22 cellular contexts compared by ENCODE assay signal in genomic region chr19:6793411-6793810, GRCh38. TPM values are rescaled to one million over a fixed set of nuclear protein-coding genes. Genes with fewer than 3 reads are reported as not detected.
"Had no signal": no experiment of that assay in that cellular context is flagged by ENCODE, and none has a peak within 500 bp of the region (broad histone marks: within the 10 kb centered on the region; RNA-seq: fewer than 3 reads in every experiment).

No MANE protein-coding gene starts in this region.

- H3K4me1 ChIP-seq: gastrocnemius medialis, transverse colon had no signal

- H3K27ac Mint-ChIP-seq: activated naive CD4-positive, alpha-beta T cell treated with anti-CD3 and anti-CD28 coated beads, Interleukin-2, amount 10 ng/mL, durations not matched to agents 7 days and 5 days; brain had no signal

- H3K27me3 ChIP-seq: gastrocnemius medialis, transverse colon had no signal

- H3K9me3 Mint-ChIP-seq: effector memory CD8-positive, alpha-beta T cell had no signal

- ATAC-seq: effector memory CD8-positive, alpha-beta T cell; gastrocnemius medialis; left ventricle myocardium superior; sciatic nerve; stimulated activated memory B cell treated with anti-CD40 and anti-IgM and Interleukin-4, amounts not matched to agents 10 μg/mL and 1 μg/mL and 100 μg/mL, for 72 hours had no signal

- H3K36me3 Mint-ChIP-seq: brain had no signal

- DNase-seq: activated CD4-positive, CD25-positive, alpha-beta regulatory T cell treated with anti-CD3 and anti-CD28 coated beads, Interleukin-2, amount 50 U/mL, for 72 hours; activated effector memory CD4-positive, alpha-beta T cell treated with Interleukin-2 at 50 U/mL for 16 hours; activated naive CD4-positive, alpha-beta T cell treated with anti-CD3 and anti-CD28 coated beads, Interleukin-2, amount 10 ng/mL, durations not matched to agents 7 days and 5 days; activated T-cell treated with anti-CD3 and anti-CD28 coated beads, Interleukin-2, amount 50 U/mL, for 48 hours; aorta; caudate nucleus; dorsolateral prefrontal cortex; effector memory CD8-positive, alpha-beta T cell; esophagus squamous epithelium; gastrocnemius medialis; hippocampal formation; left ventricle myocardium superior; mammary epithelial cell; midbrain; small intestine; stimulated activated CD4-positive, alpha-beta T cell treated with anti-CD3 and anti-CD28 coated beads, Interleukin-2, amount 100 ng/mL, for 24 hours; T-helper 2 cell; transverse colon had no signal

- H3K36me3 ChIP-seq: esophagus squamous epithelium, gastrocnemius medialis, transverse colon had no signal

- H3K27ac ChIP-seq: dorsolateral prefrontal cortex, esophagus squamous epithelium, gastrocnemius medialis, transverse colon had no signal

- H3K4me1 Mint-ChIP-seq: brain, neural crest cell had no signal

- H3K4me3 Mint-ChIP-seq: activated naive CD4-positive, alpha-beta T cell treated with anti-CD3 and anti-CD28 coated beads, Interleukin-2, amount 10 ng/mL, durations not matched to agents 7 days and 5 days; brain; effector memory CD8-positive, alpha-beta T cell; neural crest cell; stimulated activated memory B cell treated with anti-CD40 and anti-IgM and Interleukin-4, amounts not matched to agents 10 μg/mL and 1 μg/mL and 100 μg/mL, for 72 hours had no signal

- H3K4me3 ChIP-seq: dorsolateral prefrontal cortex, esophagus squamous epithelium, gastrocnemius medialis, transverse colon had no signal

- H3K9me3 ChIP-seq: transverse colon had no signal

- H3K27me3 Mint-ChIP-seq: activated naive CD4-positive, alpha-beta T cell treated with anti-CD3 and anti-CD28 coated beads, Interleukin-2, amount 10 ng/mL, durations not matched to agents 7 days and 5 days; effector memory CD8-positive, alpha-beta T cell; stimulated activated memory B cell treated with anti-CD40 and anti-IgM and Interleukin-4, amounts not matched to agents 10 μg/mL and 1 μg/mL and 100 μg/mL, for 72 hours had no signal

RNA-seq across cellular contexts. Expression of gene VAV1, which starts 20.9 kb away (rescaled TPM):
- total RNA-seq: neural crest cell had no signal
- polyA plus RNA-seq: mammary epithelial cell had no signal

RNA-seq across cellular contexts. Expression of gene SH2D3A, which starts 26.2 kb away (rescaled TPM):
- total RNA-seq: gastrocnemius medialis, neural crest cell had no signal
